14 cellular contexts compared by ENCODE assay signal in the genomic region with DNA sequence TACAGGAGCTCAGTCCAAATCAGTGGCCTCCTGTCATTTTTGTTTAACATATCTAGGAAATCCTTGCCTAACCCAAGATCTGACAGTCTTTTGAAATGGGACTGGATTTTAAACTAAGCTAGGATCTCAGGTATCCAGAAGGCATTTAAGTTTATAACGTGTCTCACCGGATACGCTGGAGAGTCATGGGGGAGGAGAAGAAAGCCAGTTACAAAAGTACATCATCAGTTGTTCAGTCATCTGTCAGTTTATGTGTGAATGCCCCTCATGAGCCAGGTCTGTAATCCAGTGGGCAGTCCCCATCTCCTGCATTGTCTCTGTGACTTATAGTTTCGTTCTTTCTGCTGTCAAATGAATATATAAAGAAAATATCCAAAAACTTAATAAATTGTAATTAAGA.
"Had no signal": no experiment of that assay in that cellular context is flagged by ENCODE, and none has a peak within 500 bp of the region (broad histone marks: within the 10 kb centered on the region; RNA-seq: fewer than 3 reads in every experiment).

No MANE protein-coding gene starts in this region.

- DNase-seq: activated CD4-positive, alpha-beta T cell treated with anti-CD3 and anti-CD28 coated beads for 48 hours; activated CD8-positive, alpha-beta memory T cell treated with anti-CD3 and anti-CD28 coated beads for 24 hours; activated effector memory CD4-positive, alpha-beta T cell treated with anti-CD3 and anti-CD28 coated beads, Interleukin-2, amount 50 U/mL, for 16 hours; caudate nucleus; cortex of kidney; effector CD8-positive, alpha-beta T cell; hypothalamus; stimulated activated CD4-positive, alpha-beta T cell treated with anti-CD3 and anti-CD28 coated beads, Interleukin-2, amount 100 ng/mL, for 48 hours; stomach; T-cell; WERI-Rb-1 had no signal

- H3K27ac Mint-ChIP-seq: nephron had no signal

- H3K9me3 ChIP-seq: stomach had no signal

- H3K4me3 ChIP-seq: lung, stomach had no signal

- H3K4me3 Mint-ChIP-seq: nephron, T-cell had no signal

- H3K27me3 ChIP-seq: stomach had no signal

- ATAC-seq: T-cell had no signal

- H3K27me3 Mint-ChIP-seq: T-cell had no signal

- H3K36me3 ChIP-seq: WERI-Rb-1 had no signal

- H3K9me3 Mint-ChIP-seq: T-cell had no signal

- H3K27ac ChIP-seq: epithelial cell of prostate, stomach, WERI-Rb-1 had no signal
